27 cellular contexts compared by ENCODE assay signal in genomic region chr2:238712011-238712410, GRCh38.
"Had no signal": no experiment of that assay in that cellular context is flagged by ENCODE, and none has a peak within 500 bp of the region (broad histone marks: within the 10 kb centered on the region; RNA-seq: fewer than 3 reads in every experiment).

No MANE protein-coding gene starts in this region.

- H3K4me3 Mint-ChIP-seq: naive thymus-derived CD8-positive, alpha-beta T cell; nephron progenitor cell; neural progenitor cell; stimulated activated naive B cell treated with anti-CD40 and anti-IgM and Interleukin-4, amounts not matched to agents 10 μg/mL and 1 μg/mL and 100 μg/mL, for 72 hours had no signal

- H3K4me3 ChIP-seq: left lung, lung, mucosa of descending colon, neural progenitor cell, psoas muscle, skin epidermis, stomach, testis, thyroid gland, transverse colon, upper lobe of left lung had no signal

- H3K27ac Mint-ChIP-seq: nephron progenitor cell; neural progenitor cell; stimulated activated naive B cell treated with anti-CD40 and anti-IgM and Interleukin-4, amounts not matched to agents 10 μg/mL and 1 μg/mL and 100 μg/mL, for 72 hours had no signal

- FAIRE-seq: kidney had no signal

- DNase-seq: hippocampal formation; kidney; left colon; left lung; midbrain; mucosa of descending colon; naive thymus-derived CD8-positive, alpha-beta T cell; nephron progenitor cell; occipital lobe; psoas muscle; stimulated activated CD4-positive, alpha-beta T cell treated with anti-CD3 and anti-CD28 coated beads, Interleukin-12 subunit alpha, Interleukin-12 subunit beta, amount 100 ng/mL, for 4 hours; stimulated activated CD4-positive, alpha-beta T cell treated with anti-CD3 and anti-CD28 coated beads, Interleukin-15, amount 100 ng/mL, for 24 hours; stimulated activated CD4-positive, alpha-beta T cell treated with anti-CD3 and anti-CD28 coated beads, Interleukin-2, amount 100 ng/mL, for 24 hours; stimulated activated CD4-positive, alpha-beta T cell treated with anti-CD3 and anti-CD28 coated beads, Interleukin-4, amount 100 ng/mL, for 1 hour; stimulated activated naive B cell treated with anti-CD40 and anti-IgM and Interleukin-4, amounts not matched to agents 10 μg/mL and 1 μg/mL and 100 μg/mL, for 72 hours; stimulated activated naive CD8-positive, alpha-beta T cell treated with anti-CD3 and anti-CD28 coated beads, Interleukin-15, Interleukin-2, amounts not matched to agents 100 U/mL and 50 U/mL, for 24 hours; stomach; thyroid gland; transverse colon; upper lobe of left lung had no signal

- H3K4me1 Mint-ChIP-seq: naive thymus-derived CD8-positive, alpha-beta T cell; neural progenitor cell; stimulated activated naive B cell treated with anti-CD40 and anti-IgM and Interleukin-4, amounts not matched to agents 10 μg/mL and 1 μg/mL and 100 μg/mL, for 72 hours had no signal

- ATAC-seq: left colon; left lung; mucosa of descending colon; naive thymus-derived CD8-positive, alpha-beta T cell; psoas muscle; sciatic nerve; stimulated activated naive B cell treated with anti-CD40 and anti-IgM and Interleukin-4, amounts not matched to agents 10 μg/mL and 1 μg/mL and 100 μg/mL, for 72 hours; stimulated activated naive CD8-positive, alpha-beta T cell treated with anti-CD3 and anti-CD28 coated beads, Interleukin-15, Interleukin-2, amounts not matched to agents 100 U/mL and 50 U/mL, for 24 hours had no signal

- H3K27me3 ChIP-seq: neural progenitor cell, testis, thyroid gland, upper lobe of left lung had no signal

- H3K36me3 Mint-ChIP-seq: naive thymus-derived CD8-positive, alpha-beta T cell; neural progenitor cell; stimulated activated naive B cell treated with anti-CD40 and anti-IgM and Interleukin-4, amounts not matched to agents 10 μg/mL and 1 μg/mL and 100 μg/mL, for 72 hours had no signal

- H3K4me1 ChIP-seq: left lung, parathyroid adenoma, psoas muscle, thyroid gland, upper lobe of left lung had no signal

- H3K9me3 Mint-ChIP-seq: naive thymus-derived CD8-positive, alpha-beta T cell; nephron progenitor cell; neural progenitor cell; stimulated activated naive B cell treated with anti-CD40 and anti-IgM and Interleukin-4, amounts not matched to agents 10 μg/mL and 1 μg/mL and 100 μg/mL, for 72 hours had no signal

- H3K9me3 ChIP-seq: left lung, mucosa of descending colon, neutrophil, psoas muscle, stomach, testis, thyroid gland, transverse colon, upper lobe of left lung had no signal

- H3K27ac ChIP-seq: left lung, neural progenitor cell, neutrophil, parathyroid adenoma, psoas muscle, skin epidermis, stomach, testis, thyroid gland, upper lobe of left lung had no signal

- H3K36me3 ChIP-seq: left lung, neural progenitor cell, neutrophil, stomach, thyroid gland, transverse colon, upper lobe of left lung had no signal
